In genomic region chr17:74132354-74132753, GRCh38 we compare ENCODE assay signal across 15 cellular contexts.
"Had no signal": no experiment of that assay in that cellular context is flagged by ENCODE, and none has a peak within 500 bp of the region (broad histone marks: within the 10 kb centered on the region; RNA-seq: fewer than 3 reads in every experiment).

No MANE protein-coding gene starts in this region.

- H3K27me3 ChIP-seq: right atrium auricular region had no signal

- H3K4me3 Mint-ChIP-seq: natural killer cell treated with Interleukin-12 subunit alpha and Interleukin-12 subunit beta and Interleukin-15 and Interleukin-18, amount 100 ng/mL, for 72 hours had no signal

- H3K9ac ChIP-seq: parathyroid adenoma had no signal

- H2AFZ ChIP-seq: parathyroid adenoma had no signal

- H3K9me3 ChIP-seq: esophagus muscularis mucosa, gastrocnemius medialis, heart right ventricle, right atrium auricular region had no signal

- DNase-seq: effector CD8-positive, alpha-beta T cell; gastrocnemius medialis; heart right ventricle; hypothalamus; midbrain; occipital lobe; small intestine; stimulated activated CD4-positive, alpha-beta T cell treated with anti-CD3 and anti-CD28 coated beads, Interleukin-2, amount 100 ng/mL, for 48 hours; stimulated activated naive CD4-positive, alpha-beta T cell treated with Interleukin-2 at 50 U/mL for 16 hours; trophoblast cell had no signal

- H3K27ac Mint-ChIP-seq: natural killer cell treated with Interleukin-12 subunit alpha and Interleukin-12 subunit beta and Interleukin-15 and Interleukin-18, amount 100 ng/mL, for 72 hours had no signal

- H3K79me2 ChIP-seq: parathyroid adenoma had no signal

- H3K9me3 Mint-ChIP-seq: natural killer cell treated with Interleukin-12 subunit alpha and Interleukin-12 subunit beta and Interleukin-15 and Interleukin-18, amount 100 ng/mL, for 72 hours had no signal

- H3K36me3 Mint-ChIP-seq: natural killer cell treated with Interleukin-12 subunit alpha and Interleukin-12 subunit beta and Interleukin-15 and Interleukin-18, amount 100 ng/mL, for 72 hours had no signal

- H3K27ac ChIP-seq: coronary artery, esophagus muscularis mucosa, gastrocnemius medialis, heart right ventricle, parathyroid adenoma, right atrium auricular region had no signal

- H3K4me1 ChIP-seq: esophagus muscularis mucosa, gastrocnemius medialis, heart right ventricle, parathyroid adenoma, right atrium auricular region had no signal
